Comparison of ENCODE assay signal across 28 cellular contexts in the genomic region with DNA sequence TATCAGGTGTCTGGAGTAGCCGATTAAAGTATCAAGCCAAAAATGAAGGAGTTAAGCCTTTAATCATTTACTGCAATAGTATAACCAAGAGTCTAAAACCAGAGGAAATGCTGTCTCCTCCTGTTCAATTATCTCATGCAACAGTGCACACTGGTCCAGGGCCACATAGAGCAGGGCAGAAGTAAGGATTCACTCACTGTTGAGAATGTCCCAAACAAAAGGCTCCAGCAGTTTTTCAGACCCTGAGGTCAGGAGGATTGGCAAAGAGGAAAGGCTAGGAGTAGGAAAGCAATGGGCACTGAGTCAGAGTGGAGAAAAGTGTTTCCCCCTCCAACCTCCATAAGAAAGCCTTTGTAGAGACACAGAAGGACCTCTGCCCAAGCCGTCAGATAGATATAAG.
"Had no signal": no experiment of that assay in that cellular context is flagged by ENCODE, and none has a peak within 500 bp of the region (broad histone marks: within the 10 kb centered on the region; RNA-seq: fewer than 3 reads in every experiment).

No MANE protein-coding gene starts in this region.

- H3K36me3 ChIP-seq: brain microvascular endothelial cell, ovary, prostate gland, right atrium auricular region had no signal

- H3K27me3 ChIP-seq: ascending aorta, brain microvascular endothelial cell, ovary, right atrium auricular region, upper lobe of left lung, vagina had no signal

- DNase-seq: activated CD4-positive, alpha-beta memory T cell treated with anti-CD3 and anti-CD28 coated beads, Interleukin-2, amount 10 ng/mL, durations not matched to agents 7 days and 5 days; activated CD4-positive, alpha-beta T cell treated with anti-CD3 and anti-CD28 coated beads for 1 hour; activated CD4-positive, alpha-beta T cell treated with anti-CD3 and anti-CD28 coated beads, Interleukin-2, amount 10 ng/mL, durations not matched to agents 7 days and 5 days; activated CD8-positive, alpha-beta memory T cell treated with anti-CD3 and anti-CD28 coated beads, Interleukin-2, amount 50 U/mL, for 48 hours; activated gamma-delta T cell; activated naive CD4-positive, alpha-beta T cell treated with anti-CD3 and anti-CD28 coated beads, Interleukin-2, amount 10 ng/mL, durations not matched to agents 7 days and 5 days; activated naive CD8-positive, alpha-beta T cell treated with anti-CD3 and anti-CD28 coated beads, Interleukin-2, amount 10 ng/mL, durations not matched to agents 7 days and 5 days; activated T-cell treated with anti-CD3 and anti-CD28 coated beads, Interleukin-2, amount 50 U/mL, for 24 hours; brain microvascular endothelial cell; cortex of kidney; glutamatergic neuron; left colon; mesenchymal stem cell; natural killer cell; ovary; stimulated activated CD4-positive, alpha-beta T cell treated with anti-CD3 and anti-CD28 coated beads, Interleukin-1b, Interleukin-23, amount 100 ng/mL, for 48 hours; stimulated activated CD4-positive, alpha-beta T cell treated with anti-CD3 and anti-CD28 coated beads, Interleukin-4, amount 100 ng/mL, for 4 hours; stimulated activated CD8-positive, alpha-beta memory T cell treated with anti-CD3 and anti-CD28 coated beads, Interleukin-4, amount 100 ng/mL, for 48 hours; stimulated activated naive CD8-positive, alpha-beta T cell treated with anti-CD3 and anti-CD28 coated beads, Interleukin-15, amount 100 ng/mL, for 72 hours; substantia nigra; T-helper 2 cell; upper lobe of left lung had no signal

- H3K4me3 Mint-ChIP-seq: activated CD4-positive, alpha-beta memory T cell treated with anti-CD3 and anti-CD28 coated beads, Interleukin-2, amount 10 ng/mL, durations not matched to agents 7 days and 5 days; activated CD4-positive, alpha-beta T cell treated with anti-CD3 and anti-CD28 coated beads, Interleukin-2, amount 10 ng/mL, durations not matched to agents 7 days and 5 days; activated naive CD4-positive, alpha-beta T cell treated with anti-CD3 and anti-CD28 coated beads, Interleukin-2, amount 10 ng/mL, durations not matched to agents 7 days and 5 days; activated naive CD8-positive, alpha-beta T cell treated with anti-CD3 and anti-CD28 coated beads, Interleukin-2, amount 10 ng/mL, durations not matched to agents 7 days and 5 days; activated T-cell treated with anti-CD3 and anti-CD28 coated beads, Interleukin-2, amount 50 U/mL, for 24 hours; natural killer cell; stimulated activated memory B cell treated with anti-CD40 and anti-IgM and Interleukin-4, amounts not matched to agents 10 μg/mL and 1 μg/mL and 100 μg/mL, for 72 hours; stimulated activated naive CD8-positive, alpha-beta T cell treated with anti-CD3 and anti-CD28 coated beads, Interleukin-15, amount 100 ng/mL, for 72 hours had no signal

- H3K4me1 Mint-ChIP-seq: activated CD4-positive, alpha-beta memory T cell treated with anti-CD3 and anti-CD28 coated beads, Interleukin-2, amount 10 ng/mL, durations not matched to agents 7 days and 5 days; activated CD4-positive, alpha-beta T cell treated with anti-CD3 and anti-CD28 coated beads, Interleukin-2, amount 10 ng/mL, durations not matched to agents 7 days and 5 days; activated naive CD4-positive, alpha-beta T cell treated with anti-CD3 and anti-CD28 coated beads, Interleukin-2, amount 10 ng/mL, durations not matched to agents 7 days and 5 days; activated naive CD8-positive, alpha-beta T cell treated with anti-CD3 and anti-CD28 coated beads, Interleukin-2, amount 10 ng/mL, durations not matched to agents 7 days and 5 days; natural killer cell; stimulated activated memory B cell treated with anti-CD40 and anti-IgM and Interleukin-4, amounts not matched to agents 10 μg/mL and 1 μg/mL and 100 μg/mL, for 72 hours; stimulated activated naive CD8-positive, alpha-beta T cell treated with anti-CD3 and anti-CD28 coated beads, Interleukin-15, amount 100 ng/mL, for 72 hours had no signal

- H3K4me3 ChIP-seq: ascending aorta, ovary, prostate gland, right atrium auricular region, smooth muscle cell, upper lobe of left lung, vagina had no signal

- H3K36me3 Mint-ChIP-seq: activated naive CD4-positive, alpha-beta T cell treated with anti-CD3 and anti-CD28 coated beads, Interleukin-2, amount 10 ng/mL, durations not matched to agents 7 days and 5 days; activated naive CD8-positive, alpha-beta T cell treated with anti-CD3 and anti-CD28 coated beads, Interleukin-2, amount 10 ng/mL, durations not matched to agents 7 days and 5 days; natural killer cell; stimulated activated memory B cell treated with anti-CD40 and anti-IgM and Interleukin-4, amounts not matched to agents 10 μg/mL and 1 μg/mL and 100 μg/mL, for 72 hours had no signal

- H3K9me3 Mint-ChIP-seq: activated CD4-positive, alpha-beta T cell treated with anti-CD3 and anti-CD28 coated beads, Interleukin-2, amount 10 ng/mL, durations not matched to agents 7 days and 5 days had no signal

- H3K27me3 Mint-ChIP-seq: activated CD4-positive, alpha-beta memory T cell treated with anti-CD3 and anti-CD28 coated beads, Interleukin-2, amount 10 ng/mL, durations not matched to agents 7 days and 5 days; activated CD4-positive, alpha-beta T cell treated with anti-CD3 and anti-CD28 coated beads, Interleukin-2, amount 10 ng/mL, durations not matched to agents 7 days and 5 days; activated naive CD4-positive, alpha-beta T cell treated with anti-CD3 and anti-CD28 coated beads, Interleukin-2, amount 10 ng/mL, durations not matched to agents 7 days and 5 days; activated naive CD8-positive, alpha-beta T cell treated with anti-CD3 and anti-CD28 coated beads, Interleukin-2, amount 10 ng/mL, durations not matched to agents 7 days and 5 days; activated T-cell treated with anti-CD3 and anti-CD28 coated beads, Interleukin-2, amount 50 U/mL, for 24 hours; stimulated activated memory B cell treated with anti-CD40 and anti-IgM and Interleukin-4, amounts not matched to agents 10 μg/mL and 1 μg/mL and 100 μg/mL, for 72 hours; stimulated activated naive CD8-positive, alpha-beta T cell treated with anti-CD3 and anti-CD28 coated beads, Interleukin-15, amount 100 ng/mL, for 72 hours had no signal

- H3K27ac Mint-ChIP-seq: activated CD4-positive, alpha-beta memory T cell treated with anti-CD3 and anti-CD28 coated beads, Interleukin-2, amount 10 ng/mL, durations not matched to agents 7 days and 5 days; activated CD4-positive, alpha-beta T cell treated with anti-CD3 and anti-CD28 coated beads, Interleukin-2, amount 10 ng/mL, durations not matched to agents 7 days and 5 days; activated naive CD4-positive, alpha-beta T cell treated with anti-CD3 and anti-CD28 coated beads, Interleukin-2, amount 10 ng/mL, durations not matched to agents 7 days and 5 days; activated naive CD8-positive, alpha-beta T cell treated with anti-CD3 and anti-CD28 coated beads, Interleukin-2, amount 10 ng/mL, durations not matched to agents 7 days and 5 days; activated T-cell treated with anti-CD3 and anti-CD28 coated beads, Interleukin-2, amount 50 U/mL, for 24 hours; natural killer cell; stimulated activated memory B cell treated with anti-CD40 and anti-IgM and Interleukin-4, amounts not matched to agents 10 μg/mL and 1 μg/mL and 100 μg/mL, for 72 hours; stimulated activated naive CD8-positive, alpha-beta T cell treated with anti-CD3 and anti-CD28 coated beads, Interleukin-15, amount 100 ng/mL, for 72 hours had no signal
